1 cellular context compared by ENCODE assay signal in the genomic region with DNA sequence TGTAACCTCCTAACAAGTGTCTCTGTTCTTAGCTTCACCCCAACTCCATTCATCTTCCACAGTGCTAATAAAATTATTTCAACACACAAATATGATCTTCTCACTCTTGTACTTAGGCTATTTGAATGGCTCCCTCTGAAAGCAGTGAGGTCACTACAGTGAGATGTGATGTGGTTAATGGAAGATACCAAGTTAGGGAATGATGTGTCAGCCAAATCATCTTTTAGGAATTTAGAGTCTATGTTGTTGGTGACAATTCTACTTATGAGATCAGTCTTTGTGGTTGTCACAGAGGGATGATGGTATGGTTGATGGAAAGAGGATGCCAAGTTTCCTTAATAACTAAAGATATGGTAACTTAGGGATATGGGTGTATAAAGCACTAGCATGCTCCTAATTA.
TF ChIP-seq lines count a peak whose summit lies in the region.

No MANE protein-coding gene starts in this region.

TF ChIP-seq in GM23338, 12 proteins besides CTCF, POLR2A, EP300 and RAD21 (continued from another document):
- TF ChIP-seq, protein P1, sequence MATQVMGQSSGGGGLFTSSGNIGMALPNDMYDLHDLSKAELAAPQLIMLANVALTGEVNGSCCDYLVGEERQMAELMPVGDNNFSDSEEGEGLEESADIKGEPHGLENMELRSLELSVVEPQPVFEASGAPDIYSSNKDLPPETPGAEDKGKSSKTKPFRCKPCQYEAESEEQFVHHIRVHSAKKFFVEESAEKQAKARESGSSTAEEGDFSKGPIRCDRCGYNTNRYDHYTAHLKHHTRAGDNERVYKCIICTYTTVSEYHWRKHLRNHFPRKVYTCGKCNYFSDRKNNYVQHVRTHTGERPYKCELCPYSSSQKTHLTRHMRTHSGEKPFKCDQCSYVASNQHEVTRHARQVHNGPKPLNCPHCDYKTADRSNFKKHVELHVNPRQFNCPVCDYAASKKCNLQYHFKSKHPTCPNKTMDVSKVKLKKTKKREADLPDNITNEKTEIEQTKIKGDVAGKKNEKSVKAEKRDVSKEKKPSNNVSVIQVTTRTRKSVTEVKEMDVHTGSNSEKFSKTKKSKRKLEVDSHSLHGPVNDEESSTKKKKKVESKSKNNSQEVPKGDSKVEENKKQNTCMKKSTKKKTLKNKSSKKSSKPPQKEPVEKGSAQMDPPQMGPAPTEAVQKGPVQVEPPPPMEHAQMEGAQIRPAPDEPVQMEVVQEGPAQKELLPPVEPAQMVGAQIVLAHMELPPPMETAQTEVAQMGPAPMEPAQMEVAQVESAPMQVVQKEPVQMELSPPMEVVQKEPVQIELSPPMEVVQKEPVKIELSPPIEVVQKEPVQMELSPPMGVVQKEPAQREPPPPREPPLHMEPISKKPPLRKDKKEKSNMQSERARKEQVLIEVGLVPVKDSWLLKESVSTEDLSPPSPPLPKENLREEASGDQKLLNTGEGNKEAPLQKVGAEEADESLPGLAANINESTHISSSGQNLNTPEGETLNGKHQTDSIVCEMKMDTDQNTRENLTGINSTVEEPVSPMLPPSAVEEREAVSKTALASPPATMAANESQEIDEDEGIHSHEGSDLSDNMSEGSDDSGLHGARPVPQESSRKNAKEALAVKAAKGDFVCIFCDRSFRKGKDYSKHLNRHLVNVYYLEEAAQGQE (IDR thresholded peaks at IDR 0.05; ENCODE audit: unreplicated experiment): no peak
- no peak for TF ChIP-seq EZH2 (IDR thresholded peaks at IDR 0.05; ENCODE audit: low read depth, unreplicated experiment)
- no peak for TF ChIP-seq EZH2phosphoT487 (IDR thresholded peaks at IDR 0.05; ENCODE audit: unreplicated experiment)
- TF ChIP-seq, protein P2, sequence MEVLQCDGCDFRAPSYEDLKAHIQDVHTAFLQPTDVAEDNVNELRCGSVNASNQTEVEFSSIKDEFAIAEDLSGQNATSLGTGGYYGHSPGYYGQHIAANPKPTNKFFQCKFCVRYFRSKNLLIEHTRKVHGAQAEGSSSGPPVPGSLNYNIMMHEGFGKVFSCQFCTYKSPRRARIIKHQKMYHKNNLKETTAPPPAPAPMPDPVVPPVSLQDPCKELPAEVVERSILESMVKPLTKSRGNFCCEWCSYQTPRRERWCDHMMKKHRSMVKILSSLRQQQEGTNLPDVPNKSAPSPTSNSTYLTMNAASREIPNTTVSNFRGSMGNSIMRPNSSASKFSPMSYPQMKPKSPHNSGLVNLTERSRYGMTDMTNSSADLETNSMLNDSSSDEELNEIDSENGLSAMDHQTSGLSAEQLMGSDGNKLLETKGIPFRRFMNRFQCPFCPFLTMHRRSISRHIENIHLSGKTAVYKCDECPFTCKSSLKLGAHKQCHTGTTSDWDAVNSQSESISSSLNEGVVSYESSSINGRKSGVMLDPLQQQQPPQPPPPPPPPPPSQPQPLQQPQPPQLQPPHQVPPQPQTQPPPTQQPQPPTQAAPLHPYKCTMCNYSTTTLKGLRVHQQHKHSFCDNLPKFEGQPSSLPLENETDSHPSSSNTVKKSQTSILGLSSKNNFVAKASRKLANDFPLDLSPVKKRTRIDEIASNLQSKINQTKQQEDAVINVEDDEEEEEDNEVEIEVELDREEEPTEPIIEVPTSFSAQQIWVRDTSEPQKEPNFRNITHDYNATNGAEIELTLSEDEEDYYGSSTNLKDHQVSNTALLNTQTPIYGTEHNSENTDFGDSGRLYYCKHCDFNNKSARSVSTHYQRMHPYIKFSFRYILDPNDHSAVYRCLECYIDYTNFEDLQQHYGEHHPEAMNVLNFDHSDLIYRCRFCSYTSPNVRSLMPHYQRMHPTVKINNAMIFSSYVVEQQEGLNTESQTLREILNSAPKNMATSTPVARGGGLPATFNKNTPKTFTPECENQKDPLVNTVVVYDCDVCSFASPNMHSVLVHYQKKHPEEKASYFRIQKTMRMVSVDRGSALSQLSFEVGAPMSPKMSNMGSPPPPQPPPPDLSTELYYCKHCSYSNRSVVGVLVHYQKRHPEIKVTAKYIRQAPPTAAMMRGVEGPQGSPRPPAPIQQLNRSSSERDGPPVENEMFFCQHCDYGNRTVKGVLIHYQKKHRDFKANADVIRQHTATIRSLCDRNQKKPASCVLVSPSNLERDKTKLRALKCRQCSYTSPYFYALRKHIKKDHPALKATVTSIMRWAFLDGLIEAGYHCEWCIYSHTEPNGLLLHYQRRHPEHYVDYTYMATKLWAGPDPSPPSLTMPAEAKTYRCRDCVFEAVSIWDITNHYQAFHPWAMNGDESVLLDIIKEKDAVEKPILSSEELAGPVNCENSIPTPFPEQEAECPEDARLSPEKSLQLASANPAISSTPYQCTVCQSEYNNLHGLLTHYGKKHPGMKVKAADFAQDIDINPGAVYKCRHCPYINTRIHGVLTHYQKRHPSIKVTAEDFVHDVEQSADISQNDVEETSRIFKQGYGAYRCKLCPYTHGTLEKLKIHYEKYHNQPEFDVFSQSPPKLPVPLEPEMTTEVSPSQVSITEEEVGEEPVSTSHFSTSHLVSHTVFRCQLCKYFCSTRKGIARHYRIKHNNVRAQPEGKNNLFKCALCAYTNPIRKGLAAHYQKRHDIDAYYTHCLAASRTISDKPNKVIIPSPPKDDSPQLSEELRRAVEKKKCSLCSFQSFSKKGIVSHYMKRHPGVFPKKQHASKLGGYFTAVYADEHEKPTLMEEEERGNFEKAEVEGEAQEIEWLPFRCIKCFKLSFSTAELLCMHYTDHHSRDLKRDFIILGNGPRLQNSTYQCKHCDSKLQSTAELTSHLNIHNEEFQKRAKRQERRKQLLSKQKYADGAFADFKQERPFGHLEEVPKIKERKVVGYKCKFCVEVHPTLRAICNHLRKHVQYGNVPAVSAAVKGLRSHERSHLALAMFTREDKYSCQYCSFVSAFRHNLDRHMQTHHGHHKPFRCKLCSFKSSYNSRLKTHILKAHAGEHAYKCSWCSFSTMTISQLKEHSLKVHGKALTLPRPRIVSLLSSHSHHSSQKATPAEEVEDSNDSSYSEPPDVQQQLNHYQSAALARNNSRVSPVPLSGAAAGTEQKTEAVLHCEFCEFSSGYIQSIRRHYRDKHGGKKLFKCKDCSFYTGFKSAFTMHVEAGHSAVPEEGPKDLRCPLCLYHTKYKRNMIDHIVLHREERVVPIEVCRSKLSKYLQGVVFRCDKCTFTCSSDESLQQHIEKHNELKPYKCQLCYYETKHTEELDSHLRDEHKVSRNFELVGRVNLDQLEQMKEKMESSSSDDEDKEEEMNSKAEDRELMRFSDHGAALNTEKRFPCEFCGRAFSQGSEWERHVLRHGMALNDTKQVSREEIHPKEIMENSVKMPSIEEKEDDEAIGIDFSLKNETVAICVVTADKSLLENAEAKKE (CRISPR knock-in tag; IDR thresholded peaks at IDR 0.05): no peak
- no peak for TF ChIP-seq JUNB (IDR thresholded peaks at IDR 0.05; ENCODE audit: unreplicated experiment)
- TF ChIP-seq CREB1 (CRISPR knock-in tag; IDR thresholded peaks at IDR 0.05; ENCODE audit: low read depth): no peak
- TF ChIP-seq ZNF114 (CRISPR knock-in tag; IDR thresholded peaks at IDR 0.05): no peak
- TF ChIP-seq STAT1 (IDR thresholded peaks at IDR 0.05; ENCODE audit: unreplicated experiment): no peak
- TF ChIP-seq, protein P3, sequence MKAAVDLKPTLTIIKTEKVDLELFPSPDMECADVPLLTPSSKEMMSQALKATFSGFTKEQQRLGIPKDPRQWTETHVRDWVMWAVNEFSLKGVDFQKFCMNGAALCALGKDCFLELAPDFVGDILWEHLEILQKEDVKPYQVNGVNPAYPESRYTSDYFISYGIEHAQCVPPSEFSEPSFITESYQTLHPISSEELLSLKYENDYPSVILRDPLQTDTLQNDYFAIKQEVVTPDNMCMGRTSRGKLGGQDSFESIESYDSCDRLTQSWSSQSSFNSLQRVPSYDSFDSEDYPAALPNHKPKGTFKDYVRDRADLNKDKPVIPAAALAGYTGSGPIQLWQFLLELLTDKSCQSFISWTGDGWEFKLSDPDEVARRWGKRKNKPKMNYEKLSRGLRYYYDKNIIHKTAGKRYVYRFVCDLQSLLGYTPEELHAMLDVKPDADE (IDR thresholded peaks at IDR 0.05): no peak
- TF ChIP-seq ZNF331 (CRISPR knock-in tag; IDR thresholded peaks at IDR 0.05; ENCODE audit: low read depth): no peak
- TF ChIP-seq NANOG (IDR thresholded peaks at IDR 0.05; ENCODE audit: borderline replicate concordance): no peak
